ENCODE assay signal across 23 cellular contexts in the genomic region with DNA sequence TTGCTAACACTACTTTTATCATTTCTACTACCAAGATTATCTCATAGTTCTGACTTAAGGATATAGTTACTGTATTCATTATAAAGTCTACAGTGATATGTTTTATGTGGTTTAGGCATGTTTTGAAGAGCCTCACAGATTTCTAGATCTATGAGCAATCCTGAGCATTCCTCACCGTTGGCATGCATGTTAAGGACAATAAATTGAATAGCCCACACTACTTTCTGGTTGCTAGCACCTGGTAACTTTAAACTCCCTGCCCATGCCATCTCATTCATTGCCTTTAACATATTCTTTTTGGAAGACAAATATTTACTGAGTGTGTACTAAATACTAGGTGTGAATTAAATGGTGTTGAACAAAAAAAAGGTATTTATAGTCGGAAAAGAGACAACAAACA.
DNase-seq lines count a peak whose midpoint lies in the region; ATAC-seq, FAIRE-seq and TF ChIP-seq lines count a peak whose summit lies in the region.
"Had no signal": no experiment of that assay in that cellular context is flagged by ENCODE, and none has a peak within 500 bp of the region (broad histone marks: within the 10 kb centered on the region; RNA-seq: fewer than 3 reads in every experiment).

No MANE protein-coding gene starts in this region.

- H3K9me3 Mint-ChIP-seq in glutamatergic neuron (ENCODE audit: unreplicated experiment): no peaks in the 10 kb centered on the region

- POLR2A ChIA-PET in A549 (lab: Yijun Ruan, JAX): no interaction called here

- TF ChIP-seq POLR2A in A549 (IDR thresholded peaks at IDR 0.05; ENCODE audit: low read length): no peak

- H3K4me3 ChIP-seq in A549 (no peak overlapping the region), bronchial epithelial cell (ENCODE audit: low read depth, low read length) (no peak overlapping the region)

- H3K27ac Mint-ChIP-seq in glutamatergic neuron (ENCODE audit: unreplicated experiment): no peak overlapping the region
- H3K27ac Mint-ChIP-seq: CD8-positive, alpha-beta T cell; H9; HFFc6 had no signal

- no peak overlapping the region for H3K4me3 Mint-ChIP-seq in glutamatergic neuron (ENCODE audit: unreplicated experiment)
- H3K4me3 Mint-ChIP-seq: CD8-positive, alpha-beta T cell; H9; HFFc6 had no signal

- H3K36me3 Mint-ChIP-seq in glutamatergic neuron (ENCODE audit: unreplicated experiment): peaks cover 4% of the 10 kb centered on the region
- H3K36me3 Mint-ChIP-seq: CD8-positive, alpha-beta T cell had no signal

- no peaks in the 10 kb centered on the region for H3K36me3 ChIP-seq in bronchial epithelial cell (ENCODE audit: control insufficient read depth, insufficient read depth, low read length)

- peak overlapping the region; percentile 40; the same call in 2 of the 3 replicates for H3K4me2 ChIP-seq in A549
- H3K4me2 ChIP-seq: KMS-11 had no signal

- CTCF ChIA-PET in A549 (lab: Yijun Ruan, JAX): no interaction called here

- TF ChIP-seq CTCF in A549 (IDR thresholded peaks at IDR 0.05) (no peak), bronchial epithelial cell (IDR thresholded peaks at IDR 0.05; ENCODE audit: insufficient read depth, low read length, severe bottlenecking) (no peak), glutamatergic neuron (IDR thresholded peaks at IDR 0.05; ENCODE audit: partially characterized antibody, unreplicated experiment) (no peak)

- H3K27me3 ChIP-seq in bronchial epithelial cell (ENCODE audit: control insufficient read depth, insufficient read depth, low read length): no peaks in the 10 kb centered on the region

- no peaks in the 10 kb centered on the region for H3K4me1 Mint-ChIP-seq in glutamatergic neuron (ENCODE audit: low read depth, unreplicated experiment)
- H3K4me1 Mint-ChIP-seq: H9 had no signal

- H3K9me3 ChIP-seq in A549: no peaks in the 10 kb centered on the region

- no peak for TF ChIP-seq EP300 in A549 (IDR thresholded peaks at IDR 0.05)

- H3K27me3 Mint-ChIP-seq in glutamatergic neuron (ENCODE audit: unreplicated experiment): no peaks in the 10 kb centered on the region

- FAIRE-seq in A549 (lab: Jason Lieb, UNC) (peak; percentile 89), bronchial epithelial cell (lab: Jason Lieb, UNC) (no peak)

- WGBS in A549 (ENCODE audit: missing lambda C conversion rate): 3% methylated on average over 2 of the region's 2 CpGs

- no peak for ATAC-seq in A549
- ATAC-seq in GM18858 (IDR thresholded peaks at IDR 0.05; ENCODE audit: unreplicated experiment): no peak
- no peak for ATAC-seq in GM18870 (IDR thresholded peaks at IDR 0.05; ENCODE audit: unreplicated experiment)
- ATAC-seq in HG02970 (IDR thresholded peaks at IDR 0.05; ENCODE audit: low FRiP score, unreplicated experiment): no peak
- ATAC-seq: CD8-positive, alpha-beta T cell had no signal

- no peak for DNase-seq in A549 (ENCODE audit: low read depth in 1 of 2, low spot score in 1 of 2)
- peak; percentile 24 for DNase-seq in LoVo (ENCODE audit: low spot score)
- peak; percentile 80 for DNase-seq in bronchial epithelial cell (ENCODE audit: low read depth)
- DNase-seq in kidney glomerular epithelial cell (lab: John Stamatoyannopoulos, UW): peak; percentile 45
- DNase-seq in glutamatergic neuron: no peak
- DNase-seq: 8988T; AML-193; C1 segment of cervical spinal cord; CD8-positive, alpha-beta T cell; GF-D8; H9; HFFc6; IMR-90; NCI-H1694; NCI-H2081 treated with DMSO at 0.1 percent for 48 hours; NCI-H446; NCI-H526; Right ventricle myocardium superior had no signal

- TF ChIP-seq RAD21 in A549 (conservative IDR thresholded peaks at IDR 0.05 in 1 of 2, IDR thresholded peaks at IDR 0.05 in 1 of 2): no peak

- H3K27ac ChIP-seq in A549: no peak overlapping the region
- H3K27ac ChIP-seq: HL-60, KMS-11 had no signal

- peaks cover 24% of the 10 kb centered on the region for H3K4me1 ChIP-seq in A549

TF ChIP-seq in A549, 52 proteins besides CTCF, POLR2A, EP300 and RAD21:
- TF ChIP-seq RNF2 (IDR thresholded peaks at IDR 0.05; ENCODE audit: borderline replicate concordance, low read depth) (no peak), NPAS2 (CRISPR knock-in tag; IDR thresholded peaks at IDR 0.05; ENCODE audit: borderline replicate concordance) (no peak), ZSCAN20 (CRISPR knock-in tag; IDR thresholded peaks at IDR 0.05) (no peak), CHD2 (IDR thresholded peaks at IDR 0.05; ENCODE audit: low read length, partially characterized antibody) (no peak), ZC3H11A (IDR thresholded peaks at IDR 0.05) (no peak), TFCP2L1 (CRISPR knock-in tag; IDR thresholded peaks at IDR 0.05) (no peak), TP53 (CRISPR knock-in tag; IDR thresholded peaks at IDR 0.05) (no peak), CHD4 (IDR thresholded peaks at IDR 0.05; ENCODE audit: borderline replicate concordance) (no peak), EHF (CRISPR knock-in tag; IDR thresholded peaks at IDR 0.05) (no peak), RFX5 (IDR thresholded peaks at IDR 0.05) (no peak), RARB (CRISPR knock-in tag; IDR thresholded peaks at IDR 0.05) (no peak), MAFK (IDR thresholded peaks at IDR 0.05; ENCODE audit: partially characterized antibody) (no peak)

Comparison
In these comparisons a context has a peak if more than half of its experiments do, and no peak if none do; other contexts are left out.
1. DNase-seq: peak in LoVo (single experiment), bronchial epithelial cell (single experiment) and kidney glomerular epithelial cell (single experiment); none in A549 (0 of 2) and glutamatergic neuron (single experiment).